ENCODE assay signal across 1 cellular context in genomic region chr19:47768604-47769003, GRCh38.
TF ChIP-seq lines count a peak whose summit lies in the region.

No MANE protein-coding gene starts in this region.

TF ChIP-seq in H1, 55 proteins besides CTCF, POLR2A, EP300 and RAD21:
- TF ChIP-seq TAF1 (IDR thresholded peaks at IDR 0.05; ENCODE audit: low read depth, low read length) (no peak), NANOG (IDR thresholded peaks at IDR 0.05; ENCODE audit: insufficient read depth, low read depth, low read length, poor library complexity, severe bottlenecking) (no peak), JUN (IDR thresholded peaks at IDR 0.05; ENCODE audit: low read depth, low read length) (no peak), CBX5 (IDR thresholded peaks at IDR 0.05; ENCODE audit: low read depth, low read length) (no peak), NRF1 (IDR thresholded peaks at IDR 0.05; ENCODE audit: low read depth, low read length) (no peak), RFX5 (IDR thresholded peaks at IDR 0.05; ENCODE audit: borderline replicate concordance, low read depth, low read length) (no peak), ASH2L (IDR thresholded peaks at IDR 0.05; ENCODE audit: low read length) (no peak), CEBPB (IDR thresholded peaks at IDR 0.05; ENCODE audit: low read depth, low read length) (no peak), KDM4A (IDR thresholded peaks at IDR 0.05; ENCODE audit: low read depth, low read length, severe bottlenecking) (no peak), SP2 (IDR thresholded peaks at IDR 0.05; ENCODE audit: low read length) (no peak), GTF2F1 (IDR thresholded peaks at IDR 0.05; ENCODE audit: borderline replicate concordance, low read depth, low read length) (no peak)
